In genomic region chr19:10288662-10289166, GRCh38 we compare ENCODE assay signal across 8 cellular contexts. TPM values are rescaled to one million over a fixed set of nuclear protein-coding genes. Genes with fewer than 3 reads are reported as not detected.
DNase-seq lines count a peak whose midpoint lies in the region; ATAC-seq, FAIRE-seq and TF ChIP-seq lines count a peak whose summit lies in the region.

No MANE protein-coding gene starts in this region.

- DNase-seq in H54 (ENCODE audit: insufficient read length, low spot score) (peak; percentile 46), PC-9 (peak; percentile 71 to 77), MCF 10A (ENCODE audit: unreplicated experiment) (peak; percentile 85), mucosa of descending colon (peak; percentile 59 to 68 (median 66))
- DNase-seq in effector CD8-positive, alpha-beta T cell (lab: John Stamatoyannopoulos, UW), result no peak

- TF ChIP-seq CTCF in PC-9 (conservative IDR thresholded peaks at IDR 0.05) (no peak), MCF 10A (IDR thresholded peaks at IDR 0.05; ENCODE audit: unreplicated experiment) (no peak), mucosa of descending colon (IDR thresholded peaks at IDR 0.05) (no peak)

- H3K36me3 Mint-ChIP-seq in MCF 10A (ENCODE audit: insufficient read depth, unreplicated experiment), result no peaks in the 10 kb centered on the region

- no peaks in the 10 kb centered on the region for H3K9me2 ChIP-seq in PC-9 (ENCODE audit: insufficient read depth)

- BruUV-seq in PC-9 (replicated peaks; lab: Mats Ljungman, UMichigan) (TSS peak; percentile 67), MCF 10A (replicated peaks; lab: Mats Ljungman, UMichigan) (no TSS peak)

- H3K4me3 ChIP-seq in BLaER1 (peak overlapping the region; percentile 62), PC-9 (peak overlapping the region; percentile 78), mucosa of descending colon (no peak overlapping the region)

- H3K27ac Mint-ChIP-seq in MCF 10A (ENCODE audit: low read depth, unreplicated experiment), result peak overlapping the region; percentile 83

- peak overlapping the region; percentile 93 for H3K4me2 ChIP-seq in BLaER1
- peak overlapping the region; percentile 97 for H3K4me2 ChIP-seq in PC-9

- H3K27ac ChIP-seq in BLaER1 (no peak overlapping the region), PC-9 (0 out of 2 replicates have a peak overlapping the region, but pooled peaks have one; percentile 28)

- no peak for FAIRE-seq in H54 (lab: Jason Lieb, UNC)

- intact Hi-C loops in PC-9 (cut with micrococcal nuclease; ENCODE audit: unreplicated experiment) (no loop called here), MCF 10A (cut with micrococcal nuclease) (loop anchor here (1.0 to 2.0 kb wide), 2 partner anchors 44 to 94 kb away; partner anchors contain the start of gene RAVER1), mucosa of descending colon (cut with DNase I, micrococcal nuclease) (no loop called here)

- POLR2A ChIA-PET in PC-9 (lab: Charles Lee; ENCODE audit: unreplicated experiment), result interaction anchor here (1.0 to 1.9 kb wide), 4 partner anchors 9 to 46 kb away, joined by 3 to 9 read pairs (median 6); partner anchors contain the start of gene ICAM1
- POLR2A ChIA-PET in MCF 10A (lab: Yijun Ruan, JAX), result interaction anchor here (1.2 to 1.3 kb wide), 2 partner anchors 26 to 29 kb away, joined by 4 to 5 read pairs; no protein-coding TSS in a partner anchor

- H3K9me3 ChIP-seq in BLaER1 (peaks cover 10% of the 10 kb centered on the region), PC-9 (ENCODE audit: insufficient read depth, low read depth) (no peaks in the 10 kb centered on the region), mucosa of descending colon (no peaks in the 10 kb centered on the region)

- H3K9ac ChIP-seq in BLaER1, result no peak overlapping the region

- no peaks in the 10 kb centered on the region for H3K27me3 Mint-ChIP-seq in MCF 10A (ENCODE audit: insufficient read depth, unreplicated experiment)

- H3K4me1 ChIP-seq in BLaER1 (peaks cover 81% of the 10 kb centered on the region), PC-9 (replicated peaks; ENCODE audit: insufficient read depth) (peaks cover 20% of the 10 kb centered on the region), mucosa of descending colon (ENCODE audit: low read depth) (peaks cover 59% of the 10 kb centered on the region)

- CTCF ChIA-PET in PC-9 (lab: Charles Lee), result interaction anchor here (0.6 to 1.0 kb wide), 4 partner anchors 18 to 1876 kb away, joined by 3 to 4 read pairs (median 3); partner anchors contain the start of genes ICAM1 and MARCHF2
- CTCF ChIA-PET in MCF 10A (lab: Yijun Ruan, JAX), result interaction anchor here (1.3 kb wide), 1 partner anchor 13 kb away, joined by 4 read pairs; no protein-coding TSS in a partner anchor

- no peaks in the 10 kb centered on the region for H3K79me2 ChIP-seq in PC-9 (ENCODE audit: low read depth)

- ATAC-seq in mucosa of descending colon, result peak; percentile 41
- no peak for ATAC-seq in GM18519 (IDR thresholded peaks at IDR 0.05; ENCODE audit: low FRiP score, unreplicated experiment)
- ATAC-seq in GM21529 (IDR thresholded peaks at IDR 0.05; ENCODE audit: unreplicated experiment), result no peak

- peaks cover 30% of the 10 kb centered on the region for H3K4me1 Mint-ChIP-seq in MCF 10A (ENCODE audit: insufficient read depth, unreplicated experiment)

- H3K4me3 Mint-ChIP-seq in MCF 10A (ENCODE audit: unreplicated experiment), result peak overlapping the region; percentile 79

- H4K20me1 ChIP-seq in BLaER1 (peaks cover 69% of the 10 kb centered on the region), PC-9 (ENCODE audit: insufficient read depth) (no peaks in the 10 kb centered on the region)

- no peak for TF ChIP-seq POLR2A in H54 (IDR thresholded peaks at IDR 0.05; ENCODE audit: low read depth, low read length)

- no peaks in the 10 kb centered on the region for H3K9me3 Mint-ChIP-seq in MCF 10A (ENCODE audit: unreplicated experiment)

- H3F3A ChIP-seq in PC-9 (ENCODE audit: insufficient read depth, low read depth), result peaks cover 18% of the 10 kb centered on the region; the same call in 1 of the 2 replicates

- H3K36me3 ChIP-seq in BLaER1, result peaks cover 25% of the 10 kb centered on the region
- peaks cover 9% of the 10 kb centered on the region; the same call in 1 of the 2 replicates for H3K36me3 ChIP-seq in PC-9 (ENCODE audit: low read depth)
- no peaks in the 10 kb centered on the region for H3K36me3 ChIP-seq in mucosa of descending colon (ENCODE audit: low read depth)

- H3K27me3 ChIP-seq in BLaER1, result peaks cover 74% of the 10 kb centered on the region
- no peaks in the 10 kb centered on the region for H3K27me3 ChIP-seq in PC-9 (ENCODE audit: insufficient read depth, low read depth)

- H2AFZ ChIP-seq in PC-9, result peak overlapping the region; percentile 89

RNA-seq across cellular contexts. Expression of gene ICAM5, which starts 1.0 kb away (rescaled TPM):
- 19.2 and 24.0 TPM in 2 replicates for total RNA-seq in PC-9 (2021)
- total RNA-seq in MCF 10A (2022), result 4.7 and 7.7 TPM in 2 replicates
- total RNA-seq in mucosa of descending colon, result 1 to 10 TPM in 1 of 3 donors, under 1 TPM in 2; 0.69 to 1.4 (median 0.73) TPM

RNA-seq across cellular contexts. Expression of gene ICAM4, which starts 2.0 kb away (rescaled TPM):
- total RNA-seq in PC-9 (2021) (0.52 and 0.68 TPM in 2 replicates), MCF 10A (2022) (not detected in 2 replicates), mucosa of descending colon (under 1 TPM in 2 of 3 donors, not detected in 1; 0.24 to 0.32 TPM)

RNA-seq across cellular contexts. Expression of gene ICAM1, which starts 17.8 kb away (rescaled TPM):
- 23.8 and 32.9 TPM in 2 replicates for total RNA-seq in PC-9 (2021)
- total RNA-seq in MCF 10A (2022), result 3.3 and 4.6 TPM in 2 replicates
- total RNA-seq in mucosa of descending colon, result 10 to 100 TPM; 10.7 to 13.9 (median 13.4) TPM

RNA-seq across cellular contexts. Expression of gene ZGLP1, which starts 20.9 kb away (rescaled TPM):
- total RNA-seq in PC-9 (2021), result 7.5 and 10.2 TPM in 2 replicates
- 3.8 and 4.9 TPM in 2 replicates for total RNA-seq in MCF 10A (2022)
- 1 to 10 TPM; 2.5 to 4.0 (median 3.8) TPM for total RNA-seq in mucosa of descending colon

RNA-seq across cellular contexts. Expression of gene FDX2, which starts 27.1 kb away (rescaled TPM):
- total RNA-seq in PC-9 (2021) (23.1 and 29.2 TPM in 2 replicates), MCF 10A (2022) (30.2 and 30.3 TPM in 2 replicates), mucosa of descending colon (10 to 100 TPM in 1 of 3 donors, 1 to 10 TPM in 2; 7.9 to 15.1 (median 9.7) TPM)
